1 cellular context compared by ENCODE assay signal in genomic region chr6:27838513-27839302, GRCh38.
A peak's percentile ranks its signal among the peaks of the same experiment; 100 is the strongest.
TF ChIP-seq lines count a peak whose summit lies in the region.

No MANE protein-coding gene starts in this region.

TF ChIP-seq in liver, 16 proteins besides CTCF, POLR2A, EP300 and RAD21 (continued from another document):
- TF ChIP-seq REST (IDR thresholded peaks at IDR 0.05) = peak; percentile 94
